In the genomic region with DNA sequence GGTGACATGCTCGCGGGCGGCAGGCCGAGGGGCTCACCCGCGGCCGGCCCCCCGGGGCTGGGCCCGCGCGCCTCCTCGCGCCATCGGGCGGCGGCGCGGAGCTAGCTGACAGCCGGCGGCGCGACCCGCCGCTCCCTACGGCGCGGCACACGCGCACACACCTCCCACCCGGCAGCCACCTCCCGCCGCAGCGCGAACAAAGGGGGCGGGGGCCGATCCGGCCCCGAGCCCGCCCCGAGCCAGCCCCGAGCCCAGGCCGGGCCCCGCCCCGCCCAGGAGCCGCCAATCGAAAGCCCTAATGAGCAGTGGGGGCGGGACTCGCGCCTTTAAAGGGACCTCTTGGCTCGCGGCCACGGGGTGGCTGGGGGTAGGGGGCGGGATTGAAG, we compare ENCODE assay signal across 8 cellular contexts. TPM values are rescaled to one million over a fixed set of nuclear protein-coding genes. Genes with fewer than 3 reads are reported as not detected.
DNase-seq lines count a peak whose midpoint lies in the region; ATAC-seq and TF ChIP-seq lines count a peak whose summit lies in the region.

Gene KIF21B (minus strand): TSS at position 198 of the 386 bp plus-strand sequence. CDS start 331 bp downstream, outside the sequence.

- H3K27me3 ChIP-seq in OCI-LY1 (ENCODE audit: insufficient read depth, low read length): 0 out of 2 replicates have a peak, but pooled peaks cover 1% of the 10 kb centered on the region
- H3K27me3 ChIP-seq in esophagus muscularis mucosa: peaks cover 0 to 10% (median 0%) of the 10 kb centered on the region in 4 donors

- 9% methylated on average over 7 of the region's 53 CpGs for WGBS in esophagus muscularis mucosa

- H3K36me3 ChIP-seq in OCI-LY1 (ENCODE audit: insufficient read depth, low read length) (no peaks in the 10 kb centered on the region), esophagus muscularis mucosa (no peaks in the 10 kb centered on the region)

- peaks cover 49 to 61% of the 10 kb centered on the region in 2 donors for H3K4me1 Mint-ChIP-seq in natural killer cell

- no peaks in the 10 kb centered on the region for H3K36me3 Mint-ChIP-seq in natural killer cell

- no peaks in the 10 kb centered on the region for H3K79me2 ChIP-seq in OCI-LY1 (ENCODE audit: insufficient read depth, low read length)

- peaks cover 50% of the 10 kb centered on the region for H3K4me1 ChIP-seq in OCI-LY1 (ENCODE audit: insufficient read depth, low read length, severe bottlenecking)
- peaks cover 34 to 69% (median 66%) of the 10 kb centered on the region in 4 donors for H3K4me1 ChIP-seq in esophagus muscularis mucosa

- no peak for TF ChIP-seq CTCF in OCI-LY1 (IDR thresholded peaks at IDR 0.05; ENCODE audit: low read length)
- TF ChIP-seq CTCF in esophagus muscularis mucosa (IDR thresholded peaks at IDR 0.05): no peak
- no peak for TF ChIP-seq CTCF in natural killer cell (IDR thresholded peaks at IDR 0.05)

- H3K9me3 ChIP-seq in OCI-LY1 (ENCODE audit: low read length) (no peaks in the 10 kb centered on the region), esophagus muscularis mucosa (no peaks in the 10 kb centered on the region)

- H3K27ac ChIP-seq in OCI-LY1 (ENCODE audit: low read depth, low read length, poor library complexity, severe bottlenecking): peak within 1 kb of the TSS; percentile 97
- H3K27ac ChIP-seq in esophagus muscularis mucosa (replicated peaks in 1 of 4): peak within 1 kb of the TSS; percentile 39 to 62 (median 52)

- H4K20me1 ChIP-seq in OCI-LY1 (ENCODE audit: insufficient read depth, low read length): no peaks in the 10 kb centered on the region

- TF ChIP-seq EP300 in esophagus muscularis mucosa (IDR thresholded peaks at IDR 0.05): no peak

- DNase-seq in CMK (ENCODE audit: low read depth) (peak; percentile 68), HPDE6-E6E7 (ENCODE audit: extremely low spot score) (peak; percentile 84), activated T-cell treated with anti-CD3 and anti-CD28 coated beads for 48 hours (ENCODE audit: low read depth) (peak; percentile 93), esophagus muscularis mucosa (ENCODE audit: extremely low spot score) (peak; percentile 94), natural killer cell (peak; percentile 93)
- DNase-seq in stimulated activated naive CD8-positive, alpha-beta T cell treated with anti-CD3 and anti-CD28 coated beads, Interleukin-15, Interleukin-2, amounts not matched to agents 100 U/mL and 50 U/mL, for 24 hours: peak; percentile 95

- H2AFZ ChIP-seq in OCI-LY1 (ENCODE audit: low read length): no peak within 1 kb of the TSS

- H3K27ac Mint-ChIP-seq in natural killer cell: peak within 1 kb of the TSS; percentile 98 to 99

- H3K4me3 ChIP-seq in OCI-LY1 (ENCODE audit: low read depth, low read length, poor library complexity, severe bottlenecking): peak within 1 kb of the TSS; percentile 80
- H3K4me3 ChIP-seq in esophagus muscularis mucosa: peak within 1 kb of the TSS; percentile 63 to 77 (median 64)

- peak within 1 kb of the TSS; percentile 98 for H3K4me3 Mint-ChIP-seq in natural killer cell

- 0 out of 2 replicates have a peak, but pooled peaks cover 6% of the 10 kb centered on the region for H3F3A ChIP-seq in OCI-LY1 (ENCODE audit: insufficient read depth, low read length)

- intact Hi-C loops in esophagus muscularis mucosa (cut with DNase I): no loop called here
- intact Hi-C loops in natural killer cell (cut with micrococcal nuclease): loop anchor here (1.0 to 5.0 kb wide), 2 partner anchors 136 to 403 kb away; partner anchors contain the start of gene KIF14

- no peaks in the 10 kb centered on the region for H3K27me3 Mint-ChIP-seq in natural killer cell (ENCODE audit: low read depth in 2 of 2)

- H3K9me3 Mint-ChIP-seq in natural killer cell: no peaks in the 10 kb centered on the region

- ATAC-seq in GM19455 (IDR thresholded peaks at IDR 0.05; ENCODE audit: unreplicated experiment) (peak; percentile 60), natural killer cell (peak; percentile 81 to 94 (median 84))
- ATAC-seq in stimulated activated naive CD8-positive, alpha-beta T cell treated with anti-CD3 and anti-CD28 coated beads, Interleukin-15, Interleukin-2, amounts not matched to agents 100 U/mL and 50 U/mL, for 24 hours: peak; percentile 75

- H3K9ac ChIP-seq in OCI-LY1 (ENCODE audit: low read length): peak within 1 kb of the TSS; percentile 76

- H3K9me2 ChIP-seq in OCI-LY1 (ENCODE audit: low read depth, low read length): no peaks in the 10 kb centered on the region

- TF ChIP-seq POLR2A in esophagus muscularis mucosa (IDR thresholded peaks at IDR 0.05; ENCODE audit: low read depth): no peak

- H3K4me2 ChIP-seq in OCI-LY1 (ENCODE audit: low read length): peak within 1 kb of the TSS; percentile 74

RNA-seq across cellular contexts. Expression of gene KIF21B, which starts in this region (rescaled TPM):
- 1 to 10 TPM; 1.6 to 2.5 (median 1.9) TPM for total RNA-seq in esophagus muscularis mucosa
- 100 to 1,000 TPM; 102 to 129 (median 126) TPM for total RNA-seq in natural killer cell

Comparison
In these comparisons a context has a peak if more than half of its experiments do, and no peak if none do; other contexts are left out.
1. Peak in every context shown above with its lines: DNase-seq, ATAC-seq, H3K4me3 ChIP-seq and H3K27ac ChIP-seq.
2. RNA of gene KIF21B (total RNA-seq): 102 to 129 TPM in natural killer cell; 1.6 to 2.5 TPM in esophagus muscularis mucosa; every median in the first group is over 10 times any median in the second.